In genomic region chr15:68292967-68293366, GRCh38 we compare ENCODE assay signal across 1 cellular context.
TF ChIP-seq lines count a peak whose summit lies in the region.

No MANE protein-coding gene starts in this region.

TF ChIP-seq in K562, 482 proteins besides CTCF, POLR2A, EP300 and RAD21 (continued from another document):
- TF ChIP-seq JUN (IDR thresholded peaks at IDR 0.05; ENCODE audit: borderline replicate concordance, low read depth, low read length) = no peak
- no peak for TF ChIP-seq JUN (CRISPR knock-in tag; IDR thresholded peaks at IDR 0.05; ENCODE audit: borderline replicate concordance)
- TF ChIP-seq TCF7 (IDR thresholded peaks at IDR 0.05; ENCODE audit: borderline replicate concordance) = no peak
- TF ChIP-seq ZKSCAN1 (IDR thresholded peaks at IDR 0.05; ENCODE audit: low read depth, low read length) = no peak
- TF ChIP-seq HMBOX1 (IDR thresholded peaks at IDR 0.05) = no peak
- no peak for TF ChIP-seq PRPF4 (IDR thresholded peaks at IDR 0.05; ENCODE audit: insufficient read depth, low read depth, low read length, poor library complexity, severe bottlenecking)
- no peak for TF ChIP-seq CREM (IDR thresholded peaks at IDR 0.05; ENCODE audit: low read depth)
